ENCODE assay signal across 8 cellular contexts in the genomic region with DNA sequence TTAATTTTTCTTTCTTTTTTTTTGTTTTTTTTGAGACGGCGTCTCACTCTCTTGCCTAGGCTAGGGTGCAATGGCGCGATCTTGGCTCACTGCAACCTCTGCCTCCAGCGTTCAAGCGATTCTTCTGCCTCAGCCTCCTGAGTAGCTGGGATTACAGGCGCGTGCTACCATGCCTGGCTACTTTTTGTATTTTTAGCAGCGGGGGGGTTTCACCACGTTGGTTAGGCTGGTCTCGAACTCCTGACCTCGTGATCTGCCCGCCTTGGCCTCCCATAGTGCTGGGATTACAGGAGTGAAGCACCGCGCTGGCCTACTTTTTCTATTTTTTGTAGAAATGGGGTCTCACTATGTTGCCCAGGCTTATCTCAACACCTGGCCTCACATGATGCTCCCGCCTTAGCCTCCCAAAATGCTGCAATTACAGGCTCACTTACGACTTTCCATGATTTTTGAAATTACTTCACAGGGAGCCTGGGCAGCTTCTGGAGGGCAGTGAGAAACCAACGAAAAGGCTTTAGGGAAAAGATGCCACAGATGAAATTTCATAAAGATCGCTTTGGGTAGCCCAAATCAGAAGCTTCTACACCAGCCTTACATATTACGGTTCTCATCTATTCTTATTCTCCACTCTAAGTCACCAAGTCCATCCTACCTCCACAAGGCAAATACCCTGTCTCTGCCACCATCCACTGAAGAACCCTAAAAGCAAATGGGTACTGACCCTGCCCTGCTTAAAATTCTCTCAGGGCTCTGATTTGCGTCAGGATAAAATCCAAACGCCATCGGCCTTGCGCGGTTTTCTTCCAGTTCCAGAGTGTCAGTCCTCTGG. TPM values are rescaled to one million over a fixed set of nuclear protein-coding genes. Genes with fewer than 3 reads are reported as not detected.
A peak's percentile ranks its signal among the peaks of the same experiment; 100 is the strongest.
DNase-seq lines count a peak whose midpoint lies in the region; ATAC-seq and TF ChIP-seq lines count a peak whose summit lies in the region.

No MANE protein-coding gene starts in this region.

- POLR2A ChIA-PET in Caco-2 (lab: Charles Lee) (no interaction called here), MCF 10A (lab: Yijun Ruan, JAX) (interaction anchor here (0.6 to 1.4 kb wide), 4 partner anchors 57 to 297 kb away, joined by 3 to 4 read pairs (median 4); a partner anchor contains a TSS)

- ATAC-seq in lower lobe of right lung (no peak), GM18861 (IDR thresholded peaks at IDR 0.05; ENCODE audit: unreplicated experiment) (no peak)

- DNase-seq in Caco-2: no peak
- DNase-seq in Jurkat, Clone E6-1 (ENCODE audit: low read depth, low spot score): no peak
- no peak for DNase-seq in MCF 10A (ENCODE audit: unreplicated experiment)
- no peak for DNase-seq in lower lobe of right lung
- no peak for DNase-seq in GM03348 (ENCODE audit: low spot score)
- DNase-seq in MV-4-11 (lab: John Stamatoyannopoulos, UW): no peak

- CTCF ChIA-PET in Caco-2 (lab: Charles Lee) (no interaction called here), MCF 10A (lab: Yijun Ruan, JAX) (interaction anchor here (0.7 to 1.3 kb wide), 3 partner anchors 20 to 284 kb away, joined by 3 to 5 read pairs (median 3); no protein-coding TSS in a partner anchor)

- no peaks in the 10 kb centered on the region for H3K9me3 ChIP-seq in Caco-2
- H3K9me3 ChIP-seq in lower lobe of right lung: no peaks in the 10 kb centered on the region

- H3K36me3 ChIP-seq in Caco-2 (ENCODE audit: control insufficient read depth, insufficient read depth, low read length) (no peaks in the 10 kb centered on the region; the same call in none of the 2 replicates), lower lobe of right lung (peaks cover 10% of the 10 kb centered on the region), urinary bladder (ENCODE audit: insufficient read depth) (no peaks in the 10 kb centered on the region)

- H3K4me3 ChIP-seq in Caco-2 (ENCODE audit: low read depth, low read length) (peak overlapping the region; percentile 64), lower lobe of right lung (peak overlapping the region; percentile 89), urinary bladder (ENCODE audit: low read depth, low read length) (peak overlapping the region; percentile 64)
- H3K4me3 ChIP-seq in Jurkat, Clone E6-1 (ENCODE audit: low read length): peak overlapping the region; percentile 64

- peaks cover 29% of the 10 kb centered on the region for H3K36me3 Mint-ChIP-seq in Caco-2 (ENCODE audit: insufficient read depth, unreplicated experiment)
- peaks cover 6% of the 10 kb centered on the region for H3K36me3 Mint-ChIP-seq in MCF 10A (ENCODE audit: insufficient read depth, unreplicated experiment)

- H3K27me3 Mint-ChIP-seq in Caco-2 (ENCODE audit: insufficient read depth, unreplicated experiment) (no peaks in the 10 kb centered on the region), MCF 10A (ENCODE audit: insufficient read depth, unreplicated experiment) (no peaks in the 10 kb centered on the region)

- peak overlapping the region; percentile 92 for H3K4me3 Mint-ChIP-seq in Caco-2 (ENCODE audit: unreplicated experiment)
- H3K4me3 Mint-ChIP-seq in MCF 10A (ENCODE audit: unreplicated experiment): peak overlapping the region; percentile 90

- H3K27ac Mint-ChIP-seq in Caco-2 (ENCODE audit: unreplicated experiment) (peak overlapping the region; percentile 97), MCF 10A (ENCODE audit: low read depth, unreplicated experiment) (peak overlapping the region; percentile 96)

- H3K27ac ChIP-seq in lower lobe of right lung (peak overlapping the region; percentile 96), urinary bladder (ENCODE audit: low read depth) (peak overlapping the region; percentile 89)

- WGBS in urinary bladder: 69% methylated on average over 25 of the region's 25 CpGs

- H3K4me1 ChIP-seq in Caco-2 (peaks cover 9% of the 10 kb centered on the region; the same call in 1 of the 2 replicates), lower lobe of right lung (peaks cover 16% of the 10 kb centered on the region), urinary bladder (ENCODE audit: insufficient read depth) (peaks cover 1% of the 10 kb centered on the region)

- H3K9me3 Mint-ChIP-seq in Caco-2 (ENCODE audit: unreplicated experiment) (no peaks in the 10 kb centered on the region), MCF 10A (ENCODE audit: unreplicated experiment) (no peaks in the 10 kb centered on the region)

- intact Hi-C loops in Caco-2 (cut with micrococcal nuclease; ENCODE audit: unreplicated experiment): no loop called here
- intact Hi-C loops in MCF 10A (cut with micrococcal nuclease): no loop called here
- intact Hi-C loops in lower lobe of right lung (cut with DNase I): no loop called here

- no peak for TF ChIP-seq CTCF in Caco-2 (IDR thresholded peaks at IDR 0.05; ENCODE audit: insufficient read depth in 1 of 2, low read depth in 1 of 2, low read length in 1 of 2, severe bottlenecking in 1 of 2, unreplicated experiment in 1 of 2)
- TF ChIP-seq CTCF in MCF 10A (IDR thresholded peaks at IDR 0.05; ENCODE audit: unreplicated experiment): no peak
- TF ChIP-seq CTCF in lower lobe of right lung (IDR thresholded peaks at IDR 0.05): no peak

- BruUV-seq in Caco-2 (replicated peaks; lab: Mats Ljungman, UMichigan): TSS peak; percentile 82
- no TSS peak for BruUV-seq in MCF 10A (replicated peaks; lab: Mats Ljungman, UMichigan)

- H3K27me3 ChIP-seq in Caco-2 (replicated peaks; ENCODE audit: control insufficient read depth, insufficient read depth, low read length): no peaks in the 10 kb centered on the region
- H3K27me3 ChIP-seq in lower lobe of right lung (ENCODE audit: low read depth): no peaks in the 10 kb centered on the region

- no peaks in the 10 kb centered on the region for H3K4me1 Mint-ChIP-seq in Caco-2 (ENCODE audit: low read depth, unreplicated experiment)
- H3K4me1 Mint-ChIP-seq in MCF 10A (ENCODE audit: insufficient read depth, unreplicated experiment): peaks cover 20% of the 10 kb centered on the region

RNA-seq across cellular contexts. Expression of a gene that starts 0.9 kb away (rescaled TPM):
- 136 and 152 TPM in 2 replicates for total RNA-seq in Caco-2 (2022)
- 196 TPM for polyA plus RNA-seq in Jurkat, Clone E6-1 (2012; ENCODE audit: insufficient read depth, insufficient read length)
- 44.7 and 86.1 TPM in 2 replicates for total RNA-seq in MCF 10A (2022)
- total RNA-seq in lower lobe of right lung: 23.7 TPM
- 72.5 TPM for total RNA-seq in urinary bladder
- 28.7 TPM for polyA plus RNA-seq in urinary bladder
